6 cellular contexts compared by ENCODE assay signal in the genomic region with DNA sequence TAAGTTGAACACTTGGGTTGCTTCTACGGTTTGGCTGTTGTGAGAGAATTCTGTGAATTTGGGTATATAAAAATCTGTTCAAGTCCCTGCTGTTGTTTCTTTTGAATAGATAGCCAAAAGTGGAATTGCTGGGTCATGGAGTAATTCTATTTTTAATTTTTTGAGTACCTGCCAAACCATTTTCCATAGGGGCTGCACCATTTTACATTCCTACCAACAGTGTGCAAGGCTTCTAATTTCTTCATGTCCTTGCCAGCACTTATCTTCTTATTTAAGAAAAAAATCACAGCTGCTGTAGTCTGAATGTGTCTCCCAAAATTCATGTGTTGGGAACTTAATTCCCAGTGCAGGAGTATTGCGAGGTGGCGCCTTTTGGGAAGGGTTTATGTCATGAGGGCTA.
DNase-seq lines count a peak whose midpoint lies in the region; FAIRE-seq and TF ChIP-seq lines count a peak whose summit lies in the region.
"Not testable (repeated sequence)": the region's sequence is repeated elsewhere in the genome, so short reads cannot be mapped to it uniquely, and the experiment has no call there.

No MANE protein-coding gene starts in this region.

- not testable (repeated sequence) for H3K27me3 ChIP-seq in astrocyte (ENCODE audit: insufficient read depth, low read length); left ventricle myocardium inferior (ENCODE audit: low read depth); osteoblast (ENCODE audit: insufficient read depth, low read length)

- not testable (repeated sequence) for H3K9me3 Mint-ChIP-seq in astrocyte (ENCODE audit: unreplicated experiment)

- not testable (repeated sequence) for H3K4me2 ChIP-seq in astrocyte (ENCODE audit: low read length)
- peak overlapping the region; percentile 43 for H3K4me2 ChIP-seq in osteoblast (ENCODE audit: insufficient read depth, low read length)

- FAIRE-seq in astrocyte (lab: Jason Lieb, UNC): not testable (repeated sequence)

- not testable (repeated sequence) for H3K4me3 ChIP-seq in astrocyte (ENCODE audit: insufficient read depth, low read depth, low read length); coronary artery; fibroblast of the aortic adventitia (ENCODE audit: low read depth, low read length); left ventricle myocardium inferior; osteoblast (ENCODE audit: insufficient read depth, low read length)

- H3K9me3 ChIP-seq in astrocyte (ENCODE audit: insufficient read depth, low read depth, low read length); left ventricle myocardium inferior (replicated peaks); osteoblast (ENCODE audit: low read depth, low read length): not testable (repeated sequence)

- not testable (repeated sequence) for H3K27ac ChIP-seq in astrocyte (ENCODE audit: low read depth, low read length); osteoblast (ENCODE audit: low read depth, low read length)
- peak overlapping the region; percentile 28 to 76 for H3K27ac ChIP-seq in coronary artery
- H3K27ac ChIP-seq in left ventricle myocardium inferior (replicated peaks): peak overlapping the region; percentile 54

- not testable (repeated sequence) for H4K20me1 ChIP-seq in astrocyte (ENCODE audit: insufficient read depth, low read length); osteoblast (ENCODE audit: insufficient read depth, low read length)

- DNase-seq in HuH-7.5 (ENCODE audit: low spot score) (peak; percentile 0), astrocyte (ENCODE audit: low read depth) (peak; percentile 7), fibroblast of the aortic adventitia (ENCODE audit: low read depth) (peak; percentile 65), osteoblast (ENCODE audit: insufficient read length, low spot score, missing footprints) (peak; percentile 13)
- DNase-seq in coronary artery (ENCODE audit: low spot score); left ventricle myocardium inferior: not testable (repeated sequence)

- not testable (repeated sequence) for H3K36me3 ChIP-seq in astrocyte (ENCODE audit: insufficient read depth, low read length); left ventricle myocardium inferior; osteoblast (ENCODE audit: insufficient read depth, low read length)

- H3K4me3 Mint-ChIP-seq in astrocyte (ENCODE audit: unreplicated experiment): not testable (repeated sequence)

- not testable (repeated sequence) for H3K27me3 Mint-ChIP-seq in astrocyte (ENCODE audit: low read depth, unreplicated experiment)

- intact Hi-C loops in left ventricle myocardium inferior (cut with micrococcal nuclease): not testable (repeated sequence)

- not testable (repeated sequence) for H3K36me3 Mint-ChIP-seq in astrocyte (ENCODE audit: low read depth, unreplicated experiment)

- not testable (repeated sequence) for H3K4me1 ChIP-seq in astrocyte (ENCODE audit: insufficient read depth, low read length); osteoblast (ENCODE audit: insufficient read depth, low read length)
- peaks cover 11% of the 10 kb centered on the region for H3K4me1 ChIP-seq in left ventricle myocardium inferior

- not testable (repeated sequence) for H3K27ac Mint-ChIP-seq in astrocyte (ENCODE audit: unreplicated experiment)

- not testable (repeated sequence) for H3K9ac ChIP-seq in astrocyte (ENCODE audit: low read length)

- TF ChIP-seq CTCF in astrocyte (IDR thresholded peaks at IDR 0.05; ENCODE audit: insufficient read depth, low read depth, low read length); coronary artery (IDR thresholded peaks at IDR 0.05); fibroblast of the aortic adventitia (IDR thresholded peaks at IDR 0.05; ENCODE audit: insufficient read depth, low read length); left ventricle myocardium inferior (IDR thresholded peaks at IDR 0.05; ENCODE audit: borderline replicate concordance); osteoblast (IDR thresholded peaks at IDR 0.05; ENCODE audit: extremely low read depth, low read depth, low read length): not testable (repeated sequence)

- not testable (repeated sequence) for H3K4me1 Mint-ChIP-seq in astrocyte (ENCODE audit: low read depth, unreplicated experiment)

- H3K79me2 ChIP-seq in astrocyte (ENCODE audit: insufficient read depth, low read length): peaks cover 29% of the 10 kb centered on the region
- peaks cover 31% of the 10 kb centered on the region for H3K79me2 ChIP-seq in osteoblast (ENCODE audit: insufficient read depth, low read length)

- not testable (repeated sequence) for H2AFZ ChIP-seq in astrocyte (ENCODE audit: low read depth, low read length); osteoblast (ENCODE audit: low read length)
